Comparison of ENCODE assay signal across 20 cellular contexts in the genomic region with DNA sequence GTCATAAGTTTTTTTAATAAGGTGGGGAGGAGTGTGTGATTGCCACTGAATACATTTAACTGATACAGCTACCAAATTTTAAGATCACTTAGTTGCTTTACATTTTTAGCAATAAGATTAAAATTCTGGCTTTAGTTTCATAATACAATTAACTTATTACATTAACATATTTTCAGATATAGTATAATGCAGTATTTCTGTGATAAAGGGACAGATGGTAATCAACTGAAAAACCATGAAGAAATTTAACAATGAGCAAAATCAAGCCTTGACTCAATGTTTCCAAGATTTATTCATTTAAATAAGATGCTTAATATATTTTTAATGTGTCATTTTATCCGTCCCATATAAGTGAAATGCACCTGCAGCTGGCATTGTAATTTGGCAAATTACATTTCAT. TPM values are rescaled to one million over a fixed set of nuclear protein-coding genes. Genes with fewer than 3 reads are reported as not detected.
DNase-seq lines count a peak whose midpoint lies in the region; ATAC-seq and TF ChIP-seq lines count a peak whose summit lies in the region.
"Had no signal": no experiment of that assay in that cellular context is flagged by ENCODE, and none has a peak within 500 bp of the region (broad histone marks: within the 10 kb centered on the region; RNA-seq: fewer than 3 reads in every experiment).

No MANE protein-coding gene starts in this region.

- H3K27ac Mint-ChIP-seq in activated CD8-positive, alpha-beta memory T cell treated with anti-CD3 and anti-CD28 coated beads, Interleukin-2, amount 10 ng/mL, durations not matched to agents 7 days and 5 days: peak overlapping the region; percentile 80
- H3K27ac Mint-ChIP-seq in GM23338: 0 out of 2 replicates have a peak overlapping the region, but pooled peaks have one; percentile 61
- H3K27ac Mint-ChIP-seq in activated T-helper 17 cell treated with anti-CD3 and anti-CD28 coated beads, Interleukin-2, amount 50 U/mL, for 72 hours: peak overlapping the region; percentile 45
- peak overlapping the region in 4 of 10 donors; percentile 17 to 65 (median 36) for H3K27ac Mint-ChIP-seq in naive thymus-derived CD8-positive, alpha-beta T cell

- H3K4me3 ChIP-seq in GM23338: 0 out of 2 replicates have a peak overlapping the region, but pooled peaks have one; percentile 22
- H3K4me3 ChIP-seq in ovary: no peak overlapping the region
- H3K4me3 ChIP-seq: cardiac muscle cell, dorsolateral prefrontal cortex, gastroesophageal sphincter, tibial nerve had no signal

- H3K27ac ChIP-seq in GM23338 (ENCODE audit: low read depth) (peak overlapping the region; percentile 14; the same call in 1 of the 2 replicates), ovary (no peak overlapping the region)
- H3K27ac ChIP-seq: cardiac muscle cell, dorsolateral prefrontal cortex, gastroesophageal sphincter, tibial nerve, WERI-Rb-1 had no signal

- no peak overlapping the region for H2AFZ ChIP-seq in GM23338

- H3K4me2 ChIP-seq in GM23338: peak overlapping the region; percentile 56; the same call in 1 of the 2 replicates

- TF ChIP-seq EP300 in ovary (IDR thresholded peaks at IDR 0.05): no peak

- POLR2A ChIA-PET in naive thymus-derived CD8-positive, alpha-beta T cell (lab: Charles Lee): interaction anchor here (0.6 kb wide), 1 partner anchor 8 kb away, joined by 3 read pairs; no protein-coding TSS in a partner anchor

- H3K9me2 ChIP-seq in GM23338 (ENCODE audit: insufficient read depth): no peaks in the 10 kb centered on the region

- intact Hi-C loops in ovary (cut with DNase I): no loop called here

- peaks cover 56% of the 10 kb centered on the region for H4K20me1 ChIP-seq in GM23338 (replicated peaks; ENCODE audit: insufficient read depth)

- WGBS in ovary, 3 donors: 73 to 82% (median 75%) methylated on average over 1 of the region's 1 CpG

- CTCF ChIA-PET in activated CD8-positive, alpha-beta memory T cell treated with anti-CD3 and anti-CD28 coated beads, Interleukin-2, amount 10 ng/mL, durations not matched to agents 7 days and 5 days (lab: Charles Lee): interaction anchor here (5.5 kb wide), 1 partner anchor 18 kb away, joined by 38 read pairs; no protein-coding TSS in a partner anchor

- H3K27me3 Mint-ChIP-seq in activated CD8-positive, alpha-beta memory T cell treated with anti-CD3 and anti-CD28 coated beads, Interleukin-2, amount 10 ng/mL, durations not matched to agents 7 days and 5 days: no peaks in the 10 kb centered on the region
- H3K27me3 Mint-ChIP-seq in GM23338 (ENCODE audit: insufficient read depth, low read depth, poor library complexity): peaks cover 14% of the 10 kb centered on the region
- no peaks in the 10 kb centered on the region for H3K27me3 Mint-ChIP-seq in activated T-helper 17 cell treated with anti-CD3 and anti-CD28 coated beads, Interleukin-2, amount 50 U/mL, for 72 hours
- no peaks in the 10 kb centered on the region for H3K27me3 Mint-ChIP-seq in naive thymus-derived CD8-positive, alpha-beta T cell

- H3K27me3 ChIP-seq in GM23338 (ENCODE audit: insufficient read depth) (no peaks in the 10 kb centered on the region), ovary (no peaks in the 10 kb centered on the region)
- H3K27me3 ChIP-seq: cardiac muscle cell, dorsolateral prefrontal cortex, gastroesophageal sphincter, tibial nerve had no signal

- H3K36me3 ChIP-seq in GM23338 (ENCODE audit: insufficient read depth) (peaks cover 52% of the 10 kb centered on the region), ovary (no peaks in the 10 kb centered on the region)

- H3K4me1 ChIP-seq in GM23338 (ENCODE audit: insufficient read depth): peaks cover 24% of the 10 kb centered on the region
- peaks cover 8% of the 10 kb centered on the region for H3K4me1 ChIP-seq in ovary (ENCODE audit: insufficient read depth)

- peak overlapping the region; percentile 30 for H3K4me3 Mint-ChIP-seq in activated CD8-positive, alpha-beta memory T cell treated with anti-CD3 and anti-CD28 coated beads, Interleukin-2, amount 10 ng/mL, durations not matched to agents 7 days and 5 days
- H3K4me3 Mint-ChIP-seq in GM23338: peak overlapping the region; percentile 45; the same call in 1 of the 3 replicates
- peak overlapping the region; percentile 58 for H3K4me3 Mint-ChIP-seq in activated T-helper 17 cell treated with anti-CD3 and anti-CD28 coated beads, Interleukin-2, amount 50 U/mL, for 72 hours
- peak overlapping the region in 6 of 10 donors; percentile 45 to 76 (median 56) for H3K4me3 Mint-ChIP-seq in naive thymus-derived CD8-positive, alpha-beta T cell

- peaks cover 45% of the 10 kb centered on the region for H3K4me1 Mint-ChIP-seq in activated CD8-positive, alpha-beta memory T cell treated with anti-CD3 and anti-CD28 coated beads, Interleukin-2, amount 10 ng/mL, durations not matched to agents 7 days and 5 days
- peaks cover 16% of the 10 kb centered on the region; the same call in 2 of the 3 replicates for H3K4me1 Mint-ChIP-seq in GM23338
- peaks cover 27% of the 10 kb centered on the region for H3K4me1 Mint-ChIP-seq in activated T-helper 17 cell treated with anti-CD3 and anti-CD28 coated beads, Interleukin-2, amount 50 U/mL, for 72 hours
- peaks cover 20 to 70% (median 64%) of the 10 kb centered on the region in 4 donors for H3K4me1 Mint-ChIP-seq in naive thymus-derived CD8-positive, alpha-beta T cell

- H3K36me3 Mint-ChIP-seq in activated CD8-positive, alpha-beta memory T cell treated with anti-CD3 and anti-CD28 coated beads, Interleukin-2, amount 10 ng/mL, durations not matched to agents 7 days and 5 days: peaks cover 42% of the 10 kb centered on the region
- H3K36me3 Mint-ChIP-seq in GM23338 (ENCODE audit: low read depth): peaks cover 74% of the 10 kb centered on the region
- peaks cover 94% of the 10 kb centered on the region for H3K36me3 Mint-ChIP-seq in activated T-helper 17 cell treated with anti-CD3 and anti-CD28 coated beads, Interleukin-2, amount 50 U/mL, for 72 hours (ENCODE audit: low read depth)
- peaks cover 0 to 59% (median 9%) of the 10 kb centered on the region in 3 donors for H3K36me3 Mint-ChIP-seq in naive thymus-derived CD8-positive, alpha-beta T cell

- TF ChIP-seq CTCF in GM23338 (conservative IDR thresholded peaks at IDR 0.05; ENCODE audit: low read depth in 2 of 2): no peak
- no peak for TF ChIP-seq CTCF in ovary (IDR thresholded peaks at IDR 0.05)

- TF ChIP-seq POLR2A in ovary (IDR thresholded peaks at IDR 0.05): no peak

- ATAC-seq in activated CD8-positive, alpha-beta memory T cell treated with anti-CD3 and anti-CD28 coated beads, Interleukin-2, amount 10 ng/mL, durations not matched to agents 7 days and 5 days: no peak
- no peak for ATAC-seq in GM23338
- no peak for ATAC-seq in activated T-helper 17 cell treated with anti-CD3 and anti-CD28 coated beads, Interleukin-2, amount 50 U/mL, for 72 hours (replicated peaks)
- ATAC-seq in naive thymus-derived CD8-positive, alpha-beta T cell: no peak
- ATAC-seq: gastroesophageal sphincter had no signal

- H3K79me2 ChIP-seq in GM23338 (replicated peaks; ENCODE audit: insufficient read depth): peaks cover 90% of the 10 kb centered on the region

- H3K9me3 ChIP-seq in ovary: no peaks in the 10 kb centered on the region
- H3K9me3 ChIP-seq: gastroesophageal sphincter, tibial nerve had no signal

- no peaks in the 10 kb centered on the region for H3K9me3 Mint-ChIP-seq in activated CD8-positive, alpha-beta memory T cell treated with anti-CD3 and anti-CD28 coated beads, Interleukin-2, amount 10 ng/mL, durations not matched to agents 7 days and 5 days (ENCODE audit: low read depth)
- no peaks in the 10 kb centered on the region; the same call in 2 of the 3 replicates for H3K9me3 Mint-ChIP-seq in GM23338
- H3K9me3 Mint-ChIP-seq in activated T-helper 17 cell treated with anti-CD3 and anti-CD28 coated beads, Interleukin-2, amount 50 U/mL, for 72 hours: no peaks in the 10 kb centered on the region
- no peaks in the 10 kb centered on the region for H3K9me3 Mint-ChIP-seq in naive thymus-derived CD8-positive, alpha-beta T cell

- H3F3A ChIP-seq in GM23338 (replicated peaks; ENCODE audit: low read depth): no peaks in the 10 kb centered on the region; the same call in 1 of the 2 replicates

- no peak for DNase-seq in activated CD8-positive, alpha-beta memory T cell treated with anti-CD3 and anti-CD28 coated beads, Interleukin-2, amount 10 ng/mL, durations not matched to agents 7 days and 5 days
- no peak for DNase-seq in activated CD8-positive, alpha-beta memory T cell treated with anti-CD3 and anti-CD28 coated beads, Interleukin-2, amount 50 U/mL, for 4 hours
- DNase-seq in GM23338 (ENCODE audit: low spot score) (no peak), ovary (no peak), RPMI8226 (no peak), NCI-H226 (no peak)
- DNase-seq in naive thymus-derived CD8-positive, alpha-beta T cell: no peak
- DNase-seq: ACHN; dorsolateral prefrontal cortex; H7; midbrain; NCI-H1694 treated with DMSO at 0.1 percent for 48 hours; NCI-H345; retina; stimulated activated CD4-positive, alpha-beta T cell treated with anti-CD3 and anti-CD28 coated beads, Interleukin-12 subunit alpha, Interleukin-12 subunit beta, amount 100 ng/mL, for 4 hours; WERI-Rb-1 had no signal

RNA-seq across cellular contexts. Expression of a gene that starts 4.0 kb away (rescaled TPM):
- total RNA-seq in activated CD8-positive, alpha-beta memory T cell treated with anti-CD3 and anti-CD28 coated beads, Interleukin-2, amount 10 ng/mL, durations not matched to agents 7 days and 5 days: 10 to 100 TPM; 71.1 to 76.7 TPM
- 138 and 159 TPM in 2 replicates for total RNA-seq in GM23338 (2014; rRNA removed; shearing (Covaris generic))
- polyA plus RNA-seq in GM23338 (2016; fragmentation: Nextera tagmentation; extraction: Ambion mirVana): 116 and 138 TPM in 2 replicates
- 100 to 1,000 TPM; 110 to 117 TPM for total RNA-seq in activated T-helper 17 cell treated with anti-CD3 and anti-CD28 coated beads, Interleukin-2, amount 50 U/mL, for 72 hours
- total RNA-seq in naive thymus-derived CD8-positive, alpha-beta T cell: 100 to 1,000 TPM; 104 to 111 TPM
- 10 to 100 TPM; 56.6 to 67.0 (median 60.7) TPM for polyA plus RNA-seq in naive thymus-derived CD8-positive, alpha-beta T cell
- 100 to 1,000 TPM; 104 to 153 (median 118) TPM for total RNA-seq in ovary
- 100 to 1,000 TPM; 120 to 124 TPM for polyA plus RNA-seq in ovary

RNA-seq across cellular contexts. Expression of a gene that starts 36.4 kb away (rescaled TPM):
- total RNA-seq in activated CD8-positive, alpha-beta memory T cell treated with anti-CD3 and anti-CD28 coated beads, Interleukin-2, amount 10 ng/mL, durations not matched to agents 7 days and 5 days: 100 to 1,000 TPM; 111 to 116 TPM
- total RNA-seq in GM23338 (2014; rRNA removed; shearing (Covaris generic)): 51.8 and 55.1 TPM in 2 replicates
- polyA plus RNA-seq in GM23338 (2016; fragmentation: Nextera tagmentation; extraction: Ambion mirVana) (177 and 197 TPM in 2 replicates), ovary (10 to 100 TPM; 48.1 to 62.1 TPM)
- total RNA-seq in activated T-helper 17 cell treated with anti-CD3 and anti-CD28 coated beads, Interleukin-2, amount 50 U/mL, for 72 hours: 100 to 1,000 TPM; 114 to 122 TPM
- 100 to 1,000 TPM; 145 to 164 TPM for total RNA-seq in naive thymus-derived CD8-positive, alpha-beta T cell
- 10 to 100 TPM; 66.1 to 92.1 (median 70.4) TPM for polyA plus RNA-seq in naive thymus-derived CD8-positive, alpha-beta T cell
- total RNA-seq in ovary: 10 to 100 TPM; 24.5 to 61.9 (median 56.1) TPM
